1 cellular context compared by ENCODE assay signal in genomic region chr4:185036842-185037241, GRCh38.
TF ChIP-seq lines count a peak whose summit lies in the region.

No MANE protein-coding gene starts in this region.

TF ChIP-seq in K562, 482 proteins besides CTCF, POLR2A, EP300 and RAD21 (continued from another document):
- TF ChIP-seq ZNF263 (CRISPR knock-in tag; IDR thresholded peaks at IDR 0.05; ENCODE audit: borderline replicate concordance) (peak; percentile 68; the same call in 1 of the 2 replicates), NCOA4 (IDR thresholded peaks at IDR 0.05; ENCODE audit: partially characterized antibody) (no peak), PTRF (tag; IDR thresholded peaks at IDR 0.05) (no peak)
TF ChIP-seq in K562: peak in this region for 1.
